1 cellular context compared by ENCODE assay signal in the genomic region with DNA sequence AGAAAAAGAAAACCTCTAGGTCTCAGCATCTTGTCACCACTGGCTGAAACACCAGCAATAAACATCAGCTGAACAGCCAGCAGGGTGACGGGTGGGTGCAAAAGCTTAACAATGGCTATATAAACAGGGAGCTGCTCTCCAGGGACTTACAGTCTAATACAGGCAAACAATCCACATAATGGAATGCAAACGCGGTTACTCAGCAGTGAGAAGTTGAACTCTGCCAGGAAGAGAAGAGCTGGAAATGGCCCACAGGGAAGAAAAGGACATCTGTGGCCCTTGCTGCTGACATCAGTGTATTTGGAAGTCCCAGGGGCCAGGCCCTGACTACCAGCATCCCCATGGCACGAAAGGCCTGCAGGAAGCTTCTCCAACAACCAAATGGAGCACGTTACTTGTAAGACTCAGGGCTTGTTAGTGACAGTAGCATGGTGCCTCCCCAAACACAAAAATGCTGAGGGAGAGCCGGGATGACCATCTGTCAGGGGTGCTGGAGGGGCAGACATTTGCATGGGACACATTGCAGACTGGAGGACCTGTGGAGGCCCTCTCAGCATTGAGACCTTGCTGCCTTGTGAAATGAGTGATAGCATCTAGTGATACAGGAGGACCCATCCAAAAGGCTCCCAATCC.
TF ChIP-seq lines count a peak whose summit lies in the region.

No MANE protein-coding gene starts in this region.

TF ChIP-seq in HepG2, 621 proteins besides CTCF, POLR2A, EP300 and RAD21 (continued from another document and continues in another):
- TF ChIP-seq, protein P1, sequence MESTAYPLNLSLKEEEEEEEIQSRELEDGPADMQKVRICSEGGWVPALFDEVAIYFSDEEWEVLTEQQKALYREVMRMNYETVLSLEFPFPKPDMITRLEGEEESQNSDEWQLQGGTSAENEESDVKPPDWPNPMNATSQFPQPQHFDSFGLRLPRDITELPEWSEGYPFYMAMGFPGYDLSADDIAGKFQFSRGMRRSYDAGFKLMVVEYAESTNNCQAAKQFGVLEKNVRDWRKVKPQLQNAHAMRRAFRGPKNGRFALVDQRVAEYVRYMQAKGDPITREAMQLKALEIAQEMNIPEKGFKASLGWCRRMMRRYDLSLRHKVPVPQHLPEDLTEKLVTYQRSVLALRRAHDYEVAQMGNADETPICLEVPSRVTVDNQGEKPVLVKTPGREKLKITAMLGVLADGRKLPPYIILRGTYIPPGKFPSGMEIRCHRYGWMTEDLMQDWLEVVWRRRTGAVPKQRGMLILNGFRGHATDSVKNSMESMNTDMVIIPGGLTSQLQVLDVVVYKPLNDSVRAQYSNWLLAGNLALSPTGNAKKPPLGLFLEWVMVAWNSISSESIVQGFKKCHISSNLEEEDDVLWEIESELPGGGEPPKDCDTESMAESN (CRISPR knock-in tag; conservative IDR thresholded peaks at IDR 0.05), result 0 out of 2 replicates have a peak, but pooled peaks have one; percentile 33
- TF ChIP-seq MIER2 (CRISPR knock-in tag; IDR thresholded peaks at IDR 0.05) (no peak), PRMT3 (CRISPR knock-in tag; IDR thresholded peaks at IDR 0.05; ENCODE audit: borderline replicate concordance, low read depth) (no peak), ATF7 (IDR thresholded peaks at IDR 0.05) (no peak), ATF7 (CRISPR knock-in tag; IDR thresholded peaks at IDR 0.05) (no peak), SP4 (CRISPR knock-in tag; IDR thresholded peaks at IDR 0.05) (no peak), EEA1 (CRISPR knock-in tag; IDR thresholded peaks at IDR 0.05; ENCODE audit: borderline replicate concordance) (no peak), CAMTA2 (CRISPR knock-in tag; IDR thresholded peaks at IDR 0.05; ENCODE audit: borderline replicate concordance) (no peak), ZNF652 (CRISPR knock-in tag; IDR thresholded peaks at IDR 0.05; ENCODE audit: borderline replicate concordance, low read depth) (no peak), GATAD1 (CRISPR knock-in tag; IDR thresholded peaks at IDR 0.05) (no peak), SP140L (CRISPR knock-in tag; IDR thresholded peaks at IDR 0.05; ENCODE audit: borderline replicate concordance) (no peak), AGO1 (IDR thresholded peaks at IDR 0.05; ENCODE audit: low read depth, low read length, poor library complexity, severe bottlenecking) (no peak), ZNF569 (CRISPR knock-in tag; IDR thresholded peaks at IDR 0.05; ENCODE audit: borderline replicate concordance) (no peak), ZC3H4 (CRISPR knock-in tag; IDR thresholded peaks at IDR 0.05; ENCODE audit: borderline replicate concordance) (no peak), GTF2F1 (IDR thresholded peaks at IDR 0.05; ENCODE audit: low read length) (no peak), ZNF296 (CRISPR knock-in tag; conservative IDR thresholded peaks at IDR 0.05) (no peak), HNRNPK (IDR thresholded peaks at IDR 0.05; ENCODE audit: low read depth, low read length, poor library complexity, severe bottlenecking) (no peak), ZNF335 (CRISPR knock-in tag; IDR thresholded peaks at IDR 0.05) (no peak), ISX (CRISPR knock-in tag; conservative IDR thresholded peaks at IDR 0.05) (no peak), CHD4 (IDR thresholded peaks at IDR 0.05; ENCODE audit: borderline replicate concordance, low read length) (no peak), ZNF382 (CRISPR knock-in tag; IDR thresholded peaks at IDR 0.05; ENCODE audit: borderline replicate concordance) (no peak), NR2C2 (CRISPR knock-in tag; IDR thresholded peaks at IDR 0.05; ENCODE audit: borderline replicate concordance) (no peak), FOSL2 (CRISPR knock-in tag; IDR thresholded peaks at IDR 0.05) (peak; percentile 15; the same call in 1 of the 2 replicates), RBAK (CRISPR knock-in tag; IDR thresholded peaks at IDR 0.05) (no peak), ZNF720 (CRISPR knock-in tag; IDR thresholded peaks at IDR 0.05) (no peak), HNRNPUL1 (IDR thresholded peaks at IDR 0.05; ENCODE audit: low read depth, low read length) (no peak), ZNF292 (CRISPR knock-in tag; IDR thresholded peaks at IDR 0.05; ENCODE audit: borderline replicate concordance, low read depth) (no peak), SCMH1 (CRISPR knock-in tag; IDR thresholded peaks at IDR 0.05; ENCODE audit: borderline replicate concordance) (no peak), YEATS2 (CRISPR knock-in tag; IDR thresholded peaks at IDR 0.05; ENCODE audit: borderline replicate concordance) (no peak), ZNF629 (CRISPR knock-in tag; conservative IDR thresholded peaks at IDR 0.05) (no peak)
- TF ChIP-seq, protein P2, sequence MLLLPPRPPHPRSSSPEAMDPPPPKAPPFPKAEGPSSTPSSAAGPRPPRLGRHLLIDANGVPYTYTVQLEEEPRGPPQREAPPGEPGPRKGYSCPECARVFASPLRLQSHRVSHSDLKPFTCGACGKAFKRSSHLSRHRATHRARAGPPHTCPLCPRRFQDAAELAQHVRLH (CRISPR knock-in tag; IDR thresholded peaks at IDR 0.05; ENCODE audit: borderline replicate concordance, low read depth), result no peak
- TF ChIP-seq, protein P3, sequence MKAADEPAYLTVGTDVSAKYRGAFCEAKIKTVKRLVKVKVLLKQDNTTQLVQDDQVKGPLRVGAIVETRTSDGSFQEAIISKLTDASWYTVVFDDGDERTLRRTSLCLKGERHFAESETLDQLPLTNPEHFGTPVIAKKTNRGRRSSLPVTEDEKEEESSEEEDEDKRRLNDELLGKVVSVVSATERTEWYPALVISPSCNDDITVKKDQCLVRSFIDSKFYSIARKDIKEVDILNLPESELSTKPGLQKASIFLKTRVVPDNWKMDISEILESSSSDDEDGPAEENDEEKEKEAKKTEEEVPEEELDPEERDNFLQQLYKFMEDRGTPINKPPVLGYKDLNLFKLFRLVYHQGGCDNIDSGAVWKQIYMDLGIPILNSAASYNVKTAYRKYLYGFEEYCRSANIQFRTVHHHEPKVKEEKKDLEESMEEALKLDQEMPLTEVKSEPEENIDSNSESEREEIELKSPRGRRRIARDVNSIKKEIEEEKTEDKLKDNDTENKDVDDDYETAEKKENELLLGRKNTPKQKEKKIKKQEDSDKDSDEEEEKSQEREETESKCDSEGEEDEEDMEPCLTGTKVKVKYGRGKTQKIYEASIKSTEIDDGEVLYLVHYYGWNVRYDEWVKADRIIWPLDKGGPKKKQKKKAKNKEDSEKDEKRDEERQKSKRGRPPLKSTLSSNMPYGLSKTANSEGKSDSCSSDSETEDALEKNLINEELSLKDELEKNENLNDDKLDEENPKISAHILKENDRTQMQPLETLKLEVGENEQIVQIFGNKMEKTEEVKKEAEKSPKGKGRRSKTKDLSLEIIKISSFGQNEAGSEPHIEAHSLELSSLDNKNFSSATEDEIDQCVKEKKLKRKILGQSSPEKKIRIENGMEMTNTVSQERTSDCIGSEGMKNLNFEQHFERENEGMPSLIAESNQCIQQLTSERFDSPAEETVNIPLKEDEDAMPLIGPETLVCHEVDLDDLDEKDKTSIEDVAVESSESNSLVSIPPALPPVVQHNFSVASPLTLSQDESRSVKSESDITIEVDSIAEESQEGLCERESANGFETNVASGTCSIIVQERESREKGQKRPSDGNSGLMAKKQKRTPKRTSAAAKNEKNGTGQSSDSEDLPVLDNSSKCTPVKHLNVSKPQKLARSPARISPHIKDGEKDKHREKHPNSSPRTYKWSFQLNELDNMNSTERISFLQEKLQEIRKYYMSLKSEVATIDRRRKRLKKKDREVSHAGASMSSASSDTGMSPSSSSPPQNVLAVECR (CRISPR knock-in tag; IDR thresholded peaks at IDR 0.05; ENCODE audit: borderline replicate concordance), result no peak
- TF ChIP-seq, protein P4, sequence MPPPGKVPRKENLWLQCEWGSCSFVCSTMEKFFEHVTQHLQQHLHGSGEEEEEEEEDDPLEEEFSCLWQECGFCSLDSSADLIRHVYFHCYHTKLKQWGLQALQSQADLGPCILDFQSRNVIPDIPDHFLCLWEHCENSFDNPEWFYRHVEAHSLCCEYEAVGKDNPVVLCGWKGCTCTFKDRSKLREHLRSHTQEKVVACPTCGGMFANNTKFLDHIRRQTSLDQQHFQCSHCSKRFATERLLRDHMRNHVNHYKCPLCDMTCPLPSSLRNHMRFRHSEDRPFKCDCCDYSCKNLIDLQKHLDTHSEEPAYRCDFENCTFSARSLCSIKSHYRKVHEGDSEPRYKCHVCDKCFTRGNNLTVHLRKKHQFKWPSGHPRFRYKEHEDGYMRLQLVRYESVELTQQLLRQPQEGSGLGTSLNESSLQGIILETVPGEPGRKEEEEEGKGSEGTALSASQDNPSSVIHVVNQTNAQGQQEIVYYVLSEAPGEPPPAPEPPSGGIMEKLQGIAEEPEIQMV (CRISPR knock-in tag; IDR thresholded peaks at IDR 0.05; ENCODE audit: low read depth), result no peak
- TF ChIP-seq, protein P5, sequence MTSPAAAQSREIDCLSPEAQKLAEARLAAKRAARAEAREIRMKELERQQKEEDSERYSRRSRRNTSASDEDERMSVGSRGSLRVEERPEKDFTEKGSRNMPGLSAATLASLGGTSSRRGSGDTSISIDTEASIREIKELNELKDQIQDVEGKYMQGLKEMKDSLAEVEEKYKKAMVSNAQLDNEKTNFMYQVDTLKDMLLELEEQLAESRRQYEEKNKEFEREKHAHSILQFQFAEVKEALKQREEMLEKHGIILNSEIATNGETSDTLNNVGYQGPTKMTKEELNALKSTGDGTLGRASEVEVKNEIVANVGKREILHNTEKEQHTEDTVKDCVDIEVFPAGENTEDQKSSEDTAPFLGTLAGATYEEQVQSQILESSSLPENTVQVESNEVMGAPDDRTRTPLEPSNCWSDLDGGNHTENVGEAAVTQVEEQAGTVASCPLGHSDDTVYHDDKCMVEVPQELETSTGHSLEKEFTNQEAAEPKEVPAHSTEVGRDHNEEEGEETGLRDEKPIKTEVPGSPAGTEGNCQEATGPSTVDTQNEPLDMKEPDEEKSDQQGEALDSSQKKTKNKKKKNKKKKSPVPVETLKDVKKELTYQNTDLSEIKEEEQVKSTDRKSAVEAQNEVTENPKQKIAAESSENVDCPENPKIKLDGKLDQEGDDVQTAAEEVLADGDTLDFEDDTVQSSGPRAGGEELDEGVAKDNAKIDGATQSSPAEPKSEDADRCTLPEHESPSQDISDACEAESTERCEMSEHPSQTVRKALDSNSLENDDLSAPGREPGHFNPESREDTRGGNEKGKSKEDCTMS (CRISPR knock-in tag; conservative IDR thresholded peaks at IDR 0.05), result no peak
- TF ChIP-seq, protein P6, sequence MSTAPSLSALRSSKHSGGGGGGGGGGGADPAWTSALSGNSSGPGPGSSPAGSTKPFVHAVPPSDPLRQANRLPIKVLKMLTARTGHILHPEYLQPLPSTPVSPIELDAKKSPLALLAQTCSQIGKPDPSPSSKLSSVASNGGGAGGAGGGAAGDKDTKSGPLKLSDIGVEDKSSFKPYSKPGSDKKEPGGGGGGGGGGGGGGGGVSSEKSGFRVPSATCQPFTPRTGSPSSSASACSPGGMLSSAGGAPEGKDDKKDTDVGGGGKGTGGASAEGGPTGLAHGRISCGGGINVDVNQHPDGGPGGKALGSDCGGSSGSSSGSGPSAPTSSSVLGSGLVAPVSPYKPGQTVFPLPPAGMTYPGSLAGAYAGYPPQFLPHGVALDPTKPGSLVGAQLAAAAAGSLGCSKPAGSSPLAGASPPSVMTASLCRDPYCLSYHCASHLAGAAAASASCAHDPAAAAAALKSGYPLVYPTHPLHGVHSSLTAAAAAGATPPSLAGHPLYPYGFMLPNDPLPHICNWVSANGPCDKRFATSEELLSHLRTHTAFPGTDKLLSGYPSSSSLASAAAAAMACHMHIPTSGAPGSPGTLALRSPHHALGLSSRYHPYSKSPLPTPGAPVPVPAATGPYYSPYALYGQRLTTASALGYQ (CRISPR knock-in tag; IDR thresholded peaks at IDR 0.05), result no peak
- TF ChIP-seq, protein P7, sequence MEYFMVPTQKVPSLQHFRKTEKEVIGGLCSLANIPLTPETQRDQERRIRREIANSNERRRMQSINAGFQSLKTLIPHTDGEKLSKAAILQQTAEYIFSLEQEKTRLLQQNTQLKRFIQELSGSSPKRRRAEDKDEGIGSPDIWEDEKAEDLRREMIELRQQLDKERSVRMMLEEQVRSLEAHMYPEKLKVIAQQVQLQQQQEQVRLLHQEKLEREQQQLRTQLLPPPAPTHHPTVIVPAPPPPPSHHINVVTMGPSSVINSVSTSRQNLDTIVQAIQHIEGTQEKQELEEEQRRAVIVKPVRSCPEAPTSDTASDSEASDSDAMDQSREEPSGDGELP (IDR thresholded peaks at IDR 0.05; ENCODE audit: borderline replicate concordance, low read depth), result peak; percentile 62; the same call in 1 of the 2 replicates
- TF ChIP-seq, protein P8, sequence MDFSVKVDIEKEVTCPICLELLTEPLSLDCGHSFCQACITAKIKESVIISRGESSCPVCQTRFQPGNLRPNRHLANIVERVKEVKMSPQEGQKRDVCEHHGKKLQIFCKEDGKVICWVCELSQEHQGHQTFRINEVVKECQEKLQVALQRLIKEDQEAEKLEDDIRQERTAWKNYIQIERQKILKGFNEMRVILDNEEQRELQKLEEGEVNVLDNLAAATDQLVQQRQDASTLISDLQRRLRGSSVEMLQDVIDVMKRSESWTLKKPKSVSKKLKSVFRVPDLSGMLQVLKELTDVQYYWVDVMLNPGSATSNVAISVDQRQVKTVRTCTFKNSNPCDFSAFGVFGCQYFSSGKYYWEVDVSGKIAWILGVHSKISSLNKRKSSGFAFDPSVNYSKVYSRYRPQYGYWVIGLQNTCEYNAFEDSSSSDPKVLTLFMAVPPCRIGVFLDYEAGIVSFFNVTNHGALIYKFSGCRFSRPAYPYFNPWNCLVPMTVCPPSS (IDR thresholded peaks at IDR 0.05), result no peak
- TF ChIP-seq, protein P9, sequence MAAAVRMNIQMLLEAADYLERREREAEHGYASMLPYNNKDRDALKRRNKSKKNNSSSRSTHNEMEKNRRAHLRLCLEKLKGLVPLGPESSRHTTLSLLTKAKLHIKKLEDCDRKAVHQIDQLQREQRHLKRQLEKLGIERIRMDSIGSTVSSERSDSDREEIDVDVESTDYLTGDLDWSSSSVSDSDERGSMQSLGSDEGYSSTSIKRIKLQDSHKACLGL (CRISPR knock-in tag; IDR thresholded peaks at IDR 0.05), result no peak
- TF ChIP-seq, protein P10, sequence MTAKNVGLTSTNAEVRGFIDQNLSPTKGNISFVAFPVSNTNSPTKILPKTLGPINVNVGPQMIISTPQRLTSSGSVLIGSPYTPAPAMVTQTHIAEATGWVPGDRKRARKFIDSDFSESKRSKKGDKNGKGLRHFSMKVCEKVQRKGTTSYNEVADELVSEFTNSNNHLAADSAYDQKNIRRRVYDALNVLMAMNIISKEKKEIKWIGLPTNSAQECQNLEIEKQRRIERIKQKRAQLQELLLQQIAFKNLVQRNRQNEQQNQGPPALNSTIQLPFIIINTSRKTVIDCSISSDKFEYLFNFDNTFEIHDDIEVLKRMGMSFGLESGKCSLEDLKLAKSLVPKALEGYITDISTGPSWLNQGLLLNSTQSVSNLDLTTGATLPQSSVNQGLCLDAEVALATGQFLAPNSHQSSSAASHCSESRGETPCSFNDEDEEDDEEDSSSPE (CRISPR knock-in tag; IDR thresholded peaks at IDR 0.05), result no peak
- TF ChIP-seq, protein P11, sequence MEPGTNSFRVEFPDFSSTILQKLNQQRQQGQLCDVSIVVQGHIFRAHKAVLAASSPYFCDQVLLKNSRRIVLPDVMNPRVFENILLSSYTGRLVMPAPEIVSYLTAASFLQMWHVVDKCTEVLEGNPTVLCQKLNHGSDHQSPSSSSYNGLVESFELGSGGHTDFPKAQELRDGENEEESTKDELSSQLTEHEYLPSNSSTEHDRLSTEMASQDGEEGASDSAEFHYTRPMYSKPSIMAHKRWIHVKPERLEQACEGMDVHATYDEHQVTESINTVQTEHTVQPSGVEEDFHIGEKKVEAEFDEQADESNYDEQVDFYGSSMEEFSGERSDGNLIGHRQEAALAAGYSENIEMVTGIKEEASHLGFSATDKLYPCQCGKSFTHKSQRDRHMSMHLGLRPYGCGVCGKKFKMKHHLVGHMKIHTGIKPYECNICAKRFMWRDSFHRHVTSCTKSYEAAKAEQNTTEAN (CRISPR knock-in tag; conservative IDR thresholded peaks at IDR 0.05), result no peak
